ENCODE assay signal across 14 cellular contexts in genomic region chr12:64218597-64218996, GRCh38. TPM values are rescaled to one million over a fixed set of nuclear protein-coding genes. Genes with fewer than 3 reads are reported as not detected.
DNase-seq lines count a peak whose midpoint lies in the region; ATAC-seq and TF ChIP-seq lines count a peak whose summit lies in the region.
"Had no signal": no experiment of that assay in that cellular context is flagged by ENCODE, and none has a peak within 500 bp of the region (broad histone marks: within the 10 kb centered on the region; RNA-seq: fewer than 3 reads in every experiment).

No MANE protein-coding gene starts in this region.

- peak overlapping the region; percentile 75 to 84 (median 78) for H3K4me3 Mint-ChIP-seq in CD4-positive, CD25-positive, alpha-beta regulatory T cell

- peaks cover 16% of the 10 kb centered on the region for H3K27me3 Mint-ChIP-seq in CD4-positive, CD25-positive, alpha-beta regulatory T cell

- CTCF ChIA-PET in Panc1 (lab: Charles Lee) = interaction anchor here (0.7 kb wide), 1 partner anchor 979 kb away, joined by 4 read pairs; no protein-coding TSS in a partner anchor

- TF ChIP-seq CTCF in Panc1 (IDR thresholded peaks at IDR 0.05) = no peak

- intact Hi-C loops in Panc1 (cut with micrococcal nuclease; ENCODE audit: unreplicated experiment) = no loop called here
- intact Hi-C loops in posterior cingulate gyrus (cut with DNase I) = no loop called here

- POLR2A ChIA-PET in Panc1 (lab: Charles Lee) = no interaction called here

- in situ Hi-C loops in Panc1 (cut with HindIII; ENCODE audit: low pct_unique_long_range_greater_than_20kb, low sequenced_read_pairs) = no loop called here

- DNase-seq in CD4-positive, CD25-positive, alpha-beta regulatory T cell = peak in 2 of 3 donors; percentile 9 to 57
- DNase-seq in Panc1 (ENCODE audit: low read depth, low spot score) (no peak), erythroblast (lab: John Stamatoyannopoulos, UW) (peak; percentile 27 to 44), NCI-H748 treated with DMSO at 0.1 percent for 48 hours (lab: John Stamatoyannopoulos, UW) (no peak), posterior cingulate gyrus (no peak), D341Med (ENCODE audit: low spot score) (no peak)
- DNase-seq in activated effector memory CD4-positive, alpha-beta T cell treated with anti-CD3 and anti-CD28 coated beads, Interleukin-2, amount 50 U/mL, for 16 hours = no peak
- DNase-seq: Caco-2; PC-3; stimulated activated CD4-positive, alpha-beta T cell treated with anti-CD3 and anti-CD28 coated beads, Interleukin-4, amount 100 ng/mL, for 24 hours; T-helper 9 cell had no signal

- no peaks in the 10 kb centered on the region for H3K27me3 ChIP-seq in CD4-positive, CD25-positive, alpha-beta regulatory T cell (ENCODE audit: control insufficient read depth, insufficient read depth, low read length)
- no peaks in the 10 kb centered on the region for H3K27me3 ChIP-seq in Panc1 (ENCODE audit: control insufficient read depth, insufficient read depth, low read length)
- H3K27me3 ChIP-seq: cardiac muscle cell had no signal

- peaks cover 32% of the 10 kb centered on the region for H3K4me1 ChIP-seq in CD4-positive, CD25-positive, alpha-beta regulatory T cell (ENCODE audit: control insufficient read depth, insufficient read depth, low read length, poor library complexity, severe bottlenecking)
- H3K4me1 ChIP-seq in Panc1 (ENCODE audit: control insufficient read depth, insufficient read depth, low read length) = peaks cover 30% of the 10 kb centered on the region

- H3K4me3 ChIP-seq in CD4-positive, CD25-positive, alpha-beta regulatory T cell (ENCODE audit: low read depth, low read length) = peak overlapping the region; percentile 74
- peak overlapping the region; percentile 9 to 19; a peak in 2 of 4 replicates for H3K4me3 ChIP-seq in Panc1 (ENCODE audit: low read depth in 2 of 2, low read length in 2 of 2)
- H3K4me3 ChIP-seq: cardiac muscle cell had no signal

- peak overlapping the region; percentile 77 for H3K27ac ChIP-seq in CD4-positive, CD25-positive, alpha-beta regulatory T cell (ENCODE audit: insufficient read depth, low read length, poor library complexity, severe bottlenecking)
- H3K27ac ChIP-seq in Panc1 (ENCODE audit: low read length) = peak overlapping the region; percentile 86
- H3K27ac ChIP-seq: cardiac muscle cell had no signal

- peaks cover 32 to 51% (median 42%) of the 10 kb centered on the region in 4 donors for H3K4me1 Mint-ChIP-seq in CD4-positive, CD25-positive, alpha-beta regulatory T cell

- H3K27ac Mint-ChIP-seq in CD4-positive, CD25-positive, alpha-beta regulatory T cell = peak overlapping the region; percentile 90 to 91 (median 91)

- no TSS peak for BruUV-seq in Panc1 (replicated peaks; lab: Mats Ljungman, UMichigan)

- H3K9me3 ChIP-seq in CD4-positive, CD25-positive, alpha-beta regulatory T cell (ENCODE audit: control insufficient read depth in 2 of 2, low read length in 2 of 2) = no peaks in the 10 kb centered on the region
- no peaks in the 10 kb centered on the region for H3K9me3 ChIP-seq in Panc1 (ENCODE audit: control insufficient read depth, insufficient read depth, low read depth, low read length)
- H3K9me3 ChIP-seq: Caco-2 had no signal

- peaks cover 7% of the 10 kb centered on the region for H3K36me3 Mint-ChIP-seq in CD4-positive, CD25-positive, alpha-beta regulatory T cell

- no peak for TF ChIP-seq POLR2A in erythroblast (IDR thresholded peaks at IDR 0.05; ENCODE audit: low read length)

- no peak for ATAC-seq in CD4-positive, CD25-positive, alpha-beta regulatory T cell (ENCODE audit: low read depth in 2 of 2)
- peak; percentile 22 for ATAC-seq in GM18858 (IDR thresholded peaks at IDR 0.05; ENCODE audit: unreplicated experiment)
- ATAC-seq in Panc1 = no peak
- ATAC-seq: esophagus mucosa, PC-3 had no signal

- H3K9me3 Mint-ChIP-seq in CD4-positive, CD25-positive, alpha-beta regulatory T cell = no peaks in the 10 kb centered on the region

- peaks cover 10% of the 10 kb centered on the region for H3K36me3 ChIP-seq in CD4-positive, CD25-positive, alpha-beta regulatory T cell (ENCODE audit: control insufficient read depth, insufficient read depth, low read length)
- no peaks in the 10 kb centered on the region for H3K36me3 ChIP-seq in Panc1 (ENCODE audit: control insufficient read depth, insufficient read depth, low read length)
- H3K36me3 ChIP-seq: cardiac muscle cell had no signal

RNA-seq across cellular contexts. Expression of gene KICS2, which starts 3.5 kb away (rescaled TPM):
- 26.7 TPM for total RNA-seq in CD4-positive, CD25-positive, alpha-beta regulatory T cell
- polyA plus RNA-seq in CD4-positive, CD25-positive, alpha-beta regulatory T cell = 10 to 100 TPM; 10.8 to 16.0 (median 11.5) TPM
- 9.6 TPM for total RNA-seq in Panc1 (2021; ENCODE audit: unreplicated experiment)
- 3.4 TPM for polyA plus RNA-seq in Panc1 (2012; ENCODE audit: insufficient read length)

Comparison
In these comparisons a context has a peak if more than half of its experiments do, and no peak if none do; other contexts are left out.
1. DNase-seq: peak in CD4-positive, CD25-positive, alpha-beta regulatory T cell (2 of 3) and erythroblast (2 of 2); none in Panc1 (single experiment), activated effector memory CD4-positive, alpha-beta T cell treated with anti-CD3 and anti-CD28 coated beads, Interleukin-2, amount 50 U/mL, for 16 hours (single experiment), NCI-H748 treated with DMSO at 0.1 percent for 48 hours (single experiment), posterior cingulate gyrus (0 of 10) and D341Med (single experiment).